In the genomic region with DNA sequence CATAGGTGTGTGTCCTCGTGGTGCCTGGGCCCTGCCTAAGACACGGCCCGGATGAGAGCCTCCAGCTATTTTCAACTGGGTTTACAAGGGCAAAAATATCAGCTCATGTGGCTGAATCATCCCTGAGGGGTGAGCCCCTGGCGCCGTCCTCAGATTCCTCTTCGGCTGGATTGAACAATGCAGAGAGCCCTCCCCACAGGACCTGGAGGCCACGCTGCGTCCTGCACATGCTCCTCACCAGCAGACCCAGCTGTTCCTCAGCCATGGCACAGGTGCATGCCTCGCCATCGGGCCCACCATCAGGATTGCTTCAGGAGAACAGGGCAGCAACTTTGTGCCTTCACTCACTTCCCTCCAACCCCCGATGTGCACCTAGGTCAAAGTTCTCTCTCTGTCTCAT, we compare ENCODE assay signal across 35 cellular contexts. TPM values are rescaled to one million over a fixed set of nuclear protein-coding genes. Genes with fewer than 3 reads are reported as not detected.
"Had no signal": no experiment of that assay in that cellular context is flagged by ENCODE, and none has a peak within 500 bp of the region (broad histone marks: within the 10 kb centered on the region; RNA-seq: fewer than 3 reads in every experiment).

No MANE protein-coding gene starts in this region.

- H3K27me3 Mint-ChIP-seq: activated B cell treated with CpG ODN at 0.5 μM for 24 hours; activated CD4-positive, alpha-beta memory T cell treated with anti-CD3 and anti-CD28 coated beads, Interleukin-2, amount 10 ng/mL, durations not matched to agents 7 days and 5 days; activated CD8-positive, alpha-beta memory T cell treated with anti-CD3 and anti-CD28 coated beads, Interleukin-2, amount 10 ng/mL, durations not matched to agents 7 days and 5 days; activated naive CD4-positive, alpha-beta T cell treated with anti-CD3 and anti-CD28 coated beads, Interleukin-2, amount 10 ng/mL, durations not matched to agents 7 days and 5 days; activated naive CD8-positive, alpha-beta T cell; activated naive CD8-positive, alpha-beta T cell treated with anti-CD3 and anti-CD28 coated beads, Interleukin-2, amount 50 U/mL, for 24 hours; brain; central memory CD8-positive, alpha-beta T cell had no signal

- ATAC-seq: activated CD8-positive, alpha-beta memory T cell treated with anti-CD3 and anti-CD28 coated beads, Interleukin-2, amount 10 ng/mL, durations not matched to agents 7 days and 5 days; activated naive CD8-positive, alpha-beta T cell treated with anti-CD3 and anti-CD28 coated beads, Interleukin-2, amount 50 U/mL, for 24 hours; Panc1; SK-N-SH treated with all-trans-retinoic acid at 6 μM for 48 hours had no signal

- H3K4me3 Mint-ChIP-seq: activated B cell treated with CpG ODN at 0.5 μM for 24 hours; activated CD4-positive, alpha-beta memory T cell treated with anti-CD3 and anti-CD28 coated beads, Interleukin-2, amount 10 ng/mL, durations not matched to agents 7 days and 5 days; activated CD8-positive, alpha-beta memory T cell treated with anti-CD3 and anti-CD28 coated beads, Interleukin-2, amount 10 ng/mL, durations not matched to agents 7 days and 5 days; activated naive CD4-positive, alpha-beta T cell treated with anti-CD3 and anti-CD28 coated beads, Interleukin-2, amount 10 ng/mL, durations not matched to agents 7 days and 5 days; activated naive CD8-positive, alpha-beta T cell; activated naive CD8-positive, alpha-beta T cell treated with anti-CD3 and anti-CD28 coated beads, Interleukin-2, amount 50 U/mL, for 24 hours; brain; central memory CD8-positive, alpha-beta T cell had no signal

- H3K27ac Mint-ChIP-seq: activated B cell treated with CpG ODN at 0.5 μM for 24 hours; activated CD4-positive, alpha-beta memory T cell treated with anti-CD3 and anti-CD28 coated beads, Interleukin-2, amount 10 ng/mL, durations not matched to agents 7 days and 5 days; activated CD8-positive, alpha-beta memory T cell treated with anti-CD3 and anti-CD28 coated beads, Interleukin-2, amount 10 ng/mL, durations not matched to agents 7 days and 5 days; activated naive CD4-positive, alpha-beta T cell treated with anti-CD3 and anti-CD28 coated beads, Interleukin-2, amount 10 ng/mL, durations not matched to agents 7 days and 5 days; activated naive CD8-positive, alpha-beta T cell; activated naive CD8-positive, alpha-beta T cell treated with anti-CD3 and anti-CD28 coated beads, Interleukin-2, amount 50 U/mL, for 24 hours; brain had no signal

- H3K4me2 ChIP-seq: KMS-11 had no signal

- H3K36me3 Mint-ChIP-seq: activated CD8-positive, alpha-beta memory T cell treated with anti-CD3 and anti-CD28 coated beads, Interleukin-2, amount 10 ng/mL, durations not matched to agents 7 days and 5 days; activated naive CD4-positive, alpha-beta T cell treated with anti-CD3 and anti-CD28 coated beads, Interleukin-2, amount 10 ng/mL, durations not matched to agents 7 days and 5 days; activated naive CD8-positive, alpha-beta T cell had no signal

- H3K9ac ChIP-seq: KMS-11 had no signal

- DNase-seq: activated B cell treated with CpG ODN at 0.5 μM for 24 hours; activated CD4-positive, alpha-beta memory T cell treated with anti-CD3 and anti-CD28 coated beads, Interleukin-2, amount 10 ng/mL, durations not matched to agents 7 days and 5 days; activated CD4-positive, alpha-beta T cell treated with anti-CD3 and anti-CD28 coated beads for 48 hours; activated CD4-positive, CD25-positive, alpha-beta regulatory T cell treated with anti-CD3 and anti-CD28 coated beads, Interleukin-2, amount 50 U/mL, for 72 hours; activated CD8-positive, alpha-beta memory T cell treated with anti-CD3 and anti-CD28 coated beads for 24 hours; activated CD8-positive, alpha-beta memory T cell treated with anti-CD3 and anti-CD28 coated beads, Interleukin-2, amount 10 ng/mL, durations not matched to agents 7 days and 5 days; activated CD8-positive, alpha-beta memory T cell treated with anti-CD3 and anti-CD28 coated beads, Interleukin-2, amount 50 U/mL, for 48 hours; activated effector memory CD4-positive, alpha-beta T cell treated with Interleukin-2 at 50 U/mL for 16 hours; activated naive CD4-positive, alpha-beta T cell treated with anti-CD3 and anti-CD28 coated beads, Interleukin-2, amount 10 ng/mL, durations not matched to agents 7 days and 5 days; activated naive CD8-positive, alpha-beta T cell treated with anti-CD3 and anti-CD28 coated beads, Interleukin-2, amount 50 U/mL, for 24 hours; activated T-cell treated with anti-CD3 and anti-CD28 coated beads, Interleukin-2, amount 50 U/mL, for 48 hours; anterior cingulate cortex; MM.1S; MV-4-11; NCI-H1092; NCI-H1436 treated with DMSO at 0.1 percent for 48 hours; NCI-H1694 treated with DMSO at 0.1 percent for 48 hours; NCI-H2029; NCI-H345; NCI-H524 treated with DMSO at 0.1 percent for 48 hours; RPMI8226; SHP77 treated with DMSO at 0.1 percent for 48 hours; T-helper 1 cell; T-helper 2 cell; T-helper 9 cell had no signal

- H3K9me3 Mint-ChIP-seq: activated B cell treated with CpG ODN at 0.5 μM for 24 hours; activated CD4-positive, alpha-beta memory T cell treated with anti-CD3 and anti-CD28 coated beads, Interleukin-2, amount 10 ng/mL, durations not matched to agents 7 days and 5 days; activated naive CD4-positive, alpha-beta T cell treated with anti-CD3 and anti-CD28 coated beads, Interleukin-2, amount 10 ng/mL, durations not matched to agents 7 days and 5 days; activated naive CD8-positive, alpha-beta T cell treated with anti-CD3 and anti-CD28 coated beads, Interleukin-2, amount 50 U/mL, for 24 hours; brain; central memory CD8-positive, alpha-beta T cell had no signal

- H3K4me1 Mint-ChIP-seq: activated CD4-positive, alpha-beta memory T cell treated with anti-CD3 and anti-CD28 coated beads, Interleukin-2, amount 10 ng/mL, durations not matched to agents 7 days and 5 days; activated CD8-positive, alpha-beta memory T cell treated with anti-CD3 and anti-CD28 coated beads, Interleukin-2, amount 10 ng/mL, durations not matched to agents 7 days and 5 days; activated naive CD4-positive, alpha-beta T cell treated with anti-CD3 and anti-CD28 coated beads, Interleukin-2, amount 10 ng/mL, durations not matched to agents 7 days and 5 days; activated naive CD8-positive, alpha-beta T cell treated with anti-CD3 and anti-CD28 coated beads, Interleukin-2, amount 50 U/mL, for 24 hours; central memory CD8-positive, alpha-beta T cell had no signal

- FAIRE-seq: bronchial epithelial cell had no signal

- H3K27ac ChIP-seq: KMS-11, VCaP had no signal

RNA-seq across cellular contexts. Expression of a gene that starts 35.3 kb away (rescaled TPM):
- total RNA-seq: activated B cell treated with CpG ODN at 0.5 μM for 24 hours; activated CD4-positive, alpha-beta memory T cell treated with anti-CD3 and anti-CD28 coated beads, Interleukin-2, amount 10 ng/mL, durations not matched to agents 7 days and 5 days; activated CD8-positive, alpha-beta memory T cell treated with anti-CD3 and anti-CD28 coated beads, Interleukin-2, amount 10 ng/mL, durations not matched to agents 7 days and 5 days; LHCN-M2; NCI-H460 had no signal
